In the genomic region with DNA sequence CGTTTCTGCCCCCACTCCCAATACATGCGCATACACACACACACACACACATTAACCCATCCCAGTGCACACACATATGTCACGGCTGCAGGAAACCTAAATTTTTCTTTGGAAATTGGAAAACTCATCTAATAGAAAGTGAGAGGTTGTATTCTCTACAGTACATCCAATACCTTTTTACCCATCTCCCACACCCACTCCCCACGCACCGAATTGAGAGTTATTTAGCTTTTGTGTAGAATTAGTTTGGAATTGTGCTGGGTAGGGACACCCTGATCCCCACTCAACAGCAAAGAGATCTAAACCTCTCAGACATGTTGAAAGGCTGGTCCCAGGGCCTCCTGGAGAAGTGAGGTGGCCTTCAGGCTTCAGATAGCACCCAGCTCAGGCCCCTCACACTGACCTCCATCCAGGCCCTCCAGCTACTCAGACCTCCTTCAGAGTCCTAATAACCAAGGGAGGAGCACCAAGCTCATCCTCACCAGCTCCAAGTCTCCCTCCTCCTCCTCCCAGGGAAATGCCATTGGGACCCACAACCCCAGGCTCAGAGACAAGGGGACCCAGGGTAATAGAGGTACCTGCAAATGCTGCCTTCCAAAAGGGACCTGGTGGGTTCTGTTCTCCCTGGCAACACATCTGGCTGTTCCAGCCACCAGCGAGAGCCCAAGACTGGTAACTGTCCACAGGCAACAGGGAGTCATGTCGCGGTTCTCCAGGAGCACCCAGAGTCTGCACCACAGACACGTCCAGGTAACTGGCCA, we compare ENCODE assay signal across 18 cellular contexts. TPM values are rescaled to one million over a fixed set of nuclear protein-coding genes. Genes with fewer than 3 reads are reported as not detected.
A peak's percentile ranks its signal among the peaks of the same experiment; 100 is the strongest.
DNase-seq lines count a peak whose midpoint lies in the region; ATAC-seq lines count a peak whose summit lies in the region.
"Had no signal": no experiment of that assay in that cellular context is flagged by ENCODE, and none has a peak within 500 bp of the region (broad histone marks: within the 10 kb centered on the region; RNA-seq: fewer than 3 reads in every experiment).

No MANE protein-coding gene starts in this region.

- peaks cover 54% of the 10 kb centered on the region for H3K4me1 Mint-ChIP-seq in activated T-cell treated with anti-CD3 and anti-CD28 coated beads, Interleukin-2, amount 50 U/mL, for 72 hours (ENCODE audit: low read depth)
- H3K4me1 Mint-ChIP-seq in immature natural killer cell, result peaks cover 29 to 32% of the 10 kb centered on the region in 2 donors
- H3K4me1 Mint-ChIP-seq in stimulated activated memory B cell treated with anti-CD40 and anti-IgM and Interleukin-4, amounts not matched to agents 10 μg/mL and 1 μg/mL and 100 μg/mL, for 72 hours, result peaks cover 44% of the 10 kb centered on the region

- no peak overlapping the region for H3K27ac Mint-ChIP-seq in activated T-cell treated with anti-CD3 and anti-CD28 coated beads, Interleukin-2, amount 50 U/mL, for 72 hours
- no peak overlapping the region for H3K27ac Mint-ChIP-seq in immature natural killer cell
- H3K27ac Mint-ChIP-seq in stimulated activated memory B cell treated with anti-CD40 and anti-IgM and Interleukin-4, amounts not matched to agents 10 μg/mL and 1 μg/mL and 100 μg/mL, for 72 hours, result no peak overlapping the region

- peaks cover 7% of the 10 kb centered on the region; the same call in 1 of the 2 replicates for H3K36me3 ChIP-seq in SK-N-MC (ENCODE audit: insufficient read depth, low read length)
- H3K36me3 ChIP-seq: breast epithelium, gastroesophageal sphincter, upper lobe of right lung, WERI-Rb-1 had no signal

- no peaks in the 10 kb centered on the region for H3K36me3 Mint-ChIP-seq in activated T-cell treated with anti-CD3 and anti-CD28 coated beads, Interleukin-2, amount 50 U/mL, for 72 hours (ENCODE audit: insufficient read depth in 2 of 2)
- peaks cover 0 to 3% (median 0%) of the 10 kb centered on the region in 3 donors for H3K36me3 Mint-ChIP-seq in immature natural killer cell
- H3K36me3 Mint-ChIP-seq in stimulated activated memory B cell treated with anti-CD40 and anti-IgM and Interleukin-4, amounts not matched to agents 10 μg/mL and 1 μg/mL and 100 μg/mL, for 72 hours, result no peaks in the 10 kb centered on the region

- peaks cover 99% of the 10 kb centered on the region for H3K27me3 Mint-ChIP-seq in activated T-cell treated with anti-CD3 and anti-CD28 coated beads, Interleukin-2, amount 50 U/mL, for 72 hours (ENCODE audit: low read depth)
- peaks cover 59 to 87% (median 72%) of the 10 kb centered on the region in 3 donors for H3K27me3 Mint-ChIP-seq in immature natural killer cell (ENCODE audit: low read depth in 3 of 3)
- H3K27me3 Mint-ChIP-seq in stimulated activated memory B cell treated with anti-CD40 and anti-IgM and Interleukin-4, amounts not matched to agents 10 μg/mL and 1 μg/mL and 100 μg/mL, for 72 hours, result peaks cover 96% of the 10 kb centered on the region

- peak overlapping the region; percentile 99 for H3K27ac ChIP-seq in SK-N-MC
- H3K27ac ChIP-seq: breast epithelium, gastroesophageal sphincter, upper lobe of right lung, WERI-Rb-1 had no signal

- peak overlapping the region; percentile 67 to 80 for H3K4me3 Mint-ChIP-seq in activated T-cell treated with anti-CD3 and anti-CD28 coated beads, Interleukin-2, amount 50 U/mL, for 72 hours
- peak overlapping the region in 3 of 5 donors; percentile 3 to 78 (median 33) for H3K4me3 Mint-ChIP-seq in immature natural killer cell
- peak overlapping the region; percentile 14 for H3K4me3 Mint-ChIP-seq in stimulated activated memory B cell treated with anti-CD40 and anti-IgM and Interleukin-4, amounts not matched to agents 10 μg/mL and 1 μg/mL and 100 μg/mL, for 72 hours

- ATAC-seq in activated T-cell treated with anti-CD3 and anti-CD28 coated beads, Interleukin-2, amount 50 U/mL, for 72 hours (replicated peaks in 1 of 2), result no peak
- ATAC-seq in stimulated activated memory B cell treated with anti-CD40 and anti-IgM and Interleukin-4, amounts not matched to agents 10 μg/mL and 1 μg/mL and 100 μg/mL, for 72 hours, result peak; percentile 57
- no peak for ATAC-seq in HG03135 (IDR thresholded peaks at IDR 0.05; ENCODE audit: unreplicated experiment)
- ATAC-seq: gastroesophageal sphincter, upper lobe of right lung had no signal

- no peak for DNase-seq in activated T-cell treated with anti-CD3 and anti-CD28 coated beads, Interleukin-2, amount 50 U/mL, for 72 hours
- no peak for DNase-seq in activated T-cell treated with anti-CD3 and anti-CD28 coated beads, Interleukin-2, amount 50 U/mL, for 1 hour
- DNase-seq in SK-N-MC (ENCODE audit: low read depth, low spot score) (no peak), immature natural killer cell (no peak), iPS-NIHi7 (ENCODE audit: extremely low spot score) (no peak), HUDEP-2 (lab: John Stamatoyannopoulos, UW; ENCODE audit: unreplicated experiment in 76 of 76) (no peak)
- DNase-seq: activated naive CD4-positive, alpha-beta T cell; kidney; NCI-H1092; stimulated activated CD4-positive, alpha-beta T cell treated with anti-CD3 and anti-CD28 coated beads, Interleukin-2, amount 100 ng/mL, for 48 hours; upper lobe of right lung had no signal

- peak overlapping the region; percentile 87 for H3K4me3 ChIP-seq in SK-N-MC
- H3K4me3 ChIP-seq: upper lobe of right lung had no signal

- no peaks in the 10 kb centered on the region for H3K9me3 Mint-ChIP-seq in activated T-cell treated with anti-CD3 and anti-CD28 coated beads, Interleukin-2, amount 50 U/mL, for 72 hours
- H3K9me3 Mint-ChIP-seq in immature natural killer cell, result peaks cover 0 to 4% (median 0%) of the 10 kb centered on the region in 6 donors
- no peaks in the 10 kb centered on the region for H3K9me3 Mint-ChIP-seq in stimulated activated memory B cell treated with anti-CD40 and anti-IgM and Interleukin-4, amounts not matched to agents 10 μg/mL and 1 μg/mL and 100 μg/mL, for 72 hours

- H3K9me3 ChIP-seq in SK-N-MC (ENCODE audit: low read depth, low read length), result no peaks in the 10 kb centered on the region
- H3K9me3 ChIP-seq: breast epithelium, gastroesophageal sphincter, upper lobe of right lung had no signal

- H3K9ac ChIP-seq in SK-N-MC (ENCODE audit: insufficient read length), result peak overlapping the region; percentile 85

RNA-seq across cellular contexts. Expression of gene HOXB13, which starts 1.0 kb away (rescaled TPM):
- not detected for total RNA-seq in activated T-cell treated with anti-CD3 and anti-CD28 coated beads, Interleukin-2, amount 50 U/mL, for 72 hours
- polyA plus RNA-seq in immature natural killer cell, result not detected
- total RNA-seq: gastroesophageal sphincter, kidney, upper lobe of right lung had no signal

RNA-seq across cellular contexts. Expression of gene PRAC2, which starts 4.6 kb away (rescaled TPM):
- not detected for total RNA-seq in activated T-cell treated with anti-CD3 and anti-CD28 coated beads, Interleukin-2, amount 50 U/mL, for 72 hours
- not detected for polyA plus RNA-seq in immature natural killer cell
- total RNA-seq: A172, breast epithelium, gastroesophageal sphincter, kidney, mucosa of gallbladder, upper lobe of right lung had no signal

RNA-seq across cellular contexts. Expression of gene PRAC1, which starts 5.3 kb away (rescaled TPM):
- not detected for total RNA-seq in activated T-cell treated with anti-CD3 and anti-CD28 coated beads, Interleukin-2, amount 50 U/mL, for 72 hours
- polyA plus RNA-seq in immature natural killer cell, result not detected
- total RNA-seq: A172, breast epithelium, gastroesophageal sphincter, kidney, mucosa of gallbladder, upper lobe of right lung had no signal

Comparison
In these comparisons a context has a peak if more than half of its experiments do, and no peak if none do; other contexts are left out.
1. H3K4me3 Mint-ChIP-seq: peak in every context shown above with its lines; median percentile 74 in activated T-cell treated with anti-CD3 and anti-CD28 coated beads, Interleukin-2, amount 50 U/mL, for 72 hours; 33 in immature natural killer cell; 14 in stimulated activated memory B cell treated with anti-CD40 and anti-IgM and Interleukin-4, amounts not matched to agents 10 μg/mL and 1 μg/mL and 100 μg/mL, for 72 hours.